Comparison of ENCODE assay signal across 8 cellular contexts in the genomic region with DNA sequence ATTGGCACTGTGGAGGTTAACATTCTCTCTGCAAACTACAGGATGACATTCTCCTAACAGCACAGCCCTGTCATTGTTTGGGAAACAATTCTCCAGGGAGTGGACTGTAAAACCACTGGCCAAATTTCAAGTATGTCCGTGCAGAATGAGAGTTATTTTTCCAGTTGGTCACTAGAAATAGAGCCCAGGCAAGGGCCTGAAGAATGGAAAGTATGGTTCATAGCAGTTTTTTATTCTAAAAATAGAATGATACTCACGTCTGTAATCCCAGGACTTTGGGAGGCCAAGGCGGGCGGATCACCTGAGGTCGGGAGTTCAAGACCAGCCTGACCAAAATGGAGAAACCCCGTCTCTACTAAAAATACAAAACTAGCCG. TPM values are rescaled to one million over a fixed set of nuclear protein-coding genes. Genes with fewer than 3 reads are reported as not detected.
DNase-seq lines count a peak whose midpoint lies in the region; ATAC-seq, FAIRE-seq and TF ChIP-seq lines count a peak whose summit lies in the region.
"Not testable (repeated sequence)": the region's sequence is repeated elsewhere in the genome, so short reads cannot be mapped to it uniquely, and the experiment has no call there.

No MANE protein-coding gene starts in this region.

- not testable (repeated sequence) for H3K9ac ChIP-seq in kidney (ENCODE audit: low read length in 2 of 2); parathyroid adenoma
- peak overlapping the region in 1 of 5 donors; percentile 69 for H3K9ac ChIP-seq in subcutaneous abdominal adipose tissue (ENCODE audit: low read length in 5 of 5)

- H3K9me3 ChIP-seq in kidney (ENCODE audit: control insufficient read depth in 1 of 2, low read length in 2 of 2); parathyroid adenoma (ENCODE audit: control insufficient read depth, low read length); subcutaneous abdominal adipose tissue (ENCODE audit: control insufficient read depth in 5 of 5, low read length in 5 of 5): not testable (repeated sequence)

- H3K79me2 ChIP-seq in parathyroid adenoma: not testable (repeated sequence)

- peaks cover 59% of the 10 kb centered on the region for H3K4me1 Mint-ChIP-seq in HFFc6 (ENCODE audit: low read depth)

- peak; percentile 84 for DNase-seq in AG09309 (ENCODE audit: low read depth)
- peak; percentile 87 for DNase-seq in HFFc6
- peak; percentile 85 to 94 for DNase-seq in cardiac fibroblast (ENCODE audit: low read depth in 2 of 2)
- peak; percentile 93 for DNase-seq in fibroblast of the aortic adventitia (ENCODE audit: low read depth)
- not testable (repeated sequence) for DNase-seq in kidney

- peak; percentile 56 for ATAC-seq in SK-N-SH treated with all-trans-retinoic acid at 6 μM for 48 hours

- not testable (repeated sequence) for H3K36me3 ChIP-seq in kidney (ENCODE audit: control insufficient read depth in 1 of 2, insufficient read depth in 2 of 2, low read length in 2 of 2); parathyroid adenoma (ENCODE audit: control insufficient read depth, insufficient read depth, low read length); subcutaneous abdominal adipose tissue (ENCODE audit: control insufficient read depth in 5 of 5, insufficient read depth in 5 of 5, low read length in 5 of 5)

- H3K4me1 ChIP-seq in kidney (ENCODE audit: control insufficient read depth in 1 of 2, insufficient read depth in 1 of 2, low read depth in 1 of 2, low read length in 2 of 2); parathyroid adenoma: not testable (repeated sequence)
- peaks cover 5 to 31% (median 29%) of the 10 kb centered on the region in 5 donors for H3K4me1 ChIP-seq in subcutaneous abdominal adipose tissue (ENCODE audit: control insufficient read depth in 5 of 5, insufficient read depth in 5 of 5, low read length in 5 of 5)

- not testable (repeated sequence) for H3K9me3 Mint-ChIP-seq in HFFc6

- H3K4me3 ChIP-seq in AG09309 (ENCODE audit: control insufficient read depth, low read depth, low read length); cardiac fibroblast (replicated peaks in 1 of 2; ENCODE audit: low read depth in 2 of 2, low read length in 2 of 2); fibroblast of the aortic adventitia (ENCODE audit: low read depth, low read length); kidney (ENCODE audit: low read length in 2 of 2); parathyroid adenoma (ENCODE audit: low read depth, low read length); subcutaneous abdominal adipose tissue (ENCODE audit: low read depth in 1 of 5, low read length in 5 of 5): not testable (repeated sequence)

- not testable (repeated sequence) for FAIRE-seq in kidney (lab: Jason Lieb, UNC)

- not testable (repeated sequence) for TF ChIP-seq CTCF in AG09309 (IDR thresholded peaks at IDR 0.05; ENCODE audit: control insufficient read depth, insufficient read depth, low read depth, low read length, missing control alignments); HFFc6 (IDR thresholded peaks at IDR 0.05); cardiac fibroblast (IDR thresholded peaks at IDR 0.05; ENCODE audit: low read depth, low read length); fibroblast of the aortic adventitia (IDR thresholded peaks at IDR 0.05; ENCODE audit: insufficient read depth, low read length); kidney (IDR thresholded peaks at IDR 0.05; ENCODE audit: borderline replicate concordance, extremely low read depth, insufficient read depth); parathyroid adenoma (IDR thresholded peaks at IDR 0.05)

- peak overlapping the region; percentile 55 for H3K4me3 Mint-ChIP-seq in HFFc6

- intact Hi-C loops in kidney (cut with DNase I): not testable (repeated sequence)

- not testable (repeated sequence) for H3K27me3 ChIP-seq in parathyroid adenoma (ENCODE audit: control insufficient read depth, insufficient read depth, low read length); subcutaneous abdominal adipose tissue (ENCODE audit: control insufficient read depth in 5 of 5, insufficient read depth in 4 of 5, low read length in 5 of 5)

- peak overlapping the region; percentile 93 for H3K27ac Mint-ChIP-seq in HFFc6

- H3K27ac ChIP-seq in kidney (ENCODE audit: low read depth in 2 of 2, low read length in 2 of 2): peak overlapping the region; percentile 9 to 12
- H3K27ac ChIP-seq in parathyroid adenoma: peak overlapping the region; percentile 24
- H3K27ac ChIP-seq in subcutaneous abdominal adipose tissue (ENCODE audit: low read depth, low read length): peak overlapping the region; percentile 82

- not testable (repeated sequence) for H2AFZ ChIP-seq in parathyroid adenoma

- not testable (repeated sequence) for H3K27me3 Mint-ChIP-seq in HFFc6 (ENCODE audit: insufficient read depth)

- H3K4me2 ChIP-seq in parathyroid adenoma (ENCODE audit: low read length): not testable (repeated sequence)

- H3K36me3 Mint-ChIP-seq in HFFc6 (ENCODE audit: low read depth): not testable (repeated sequence)

RNA-seq across cellular contexts. Expression of a gene that starts 39.0 kb away (rescaled TPM):
- total RNA-seq in HFFc6 (2021; fragmentation: NEBNext Ultra II Directional; extraction: Animal tissue kit (Norgen Biotek cat#: 25700)): 1,000 to 10,000 TPM; 1,912 to 2,221 (median 2,175) TPM
- 242 and 458 TPM in 2 replicates for total RNA-seq in fibroblast of the aortic adventitia (ENCODE audit: low replicate concordance)
- total RNA-seq in kidney: 235 TPM
- 13.8 TPM for polyA plus RNA-seq in kidney (ENCODE audit: insufficient read depth, low read depth, low replicate concordance)

Comparison
In these comparisons a context has a peak if more than half of its experiments do, and no peak if none do; other contexts are left out.
1. H3K27ac ChIP-seq: peak in every context shown above with its lines; median percentile 82 in subcutaneous abdominal adipose tissue; 24 in parathyroid adenoma; 10 in kidney.